In genomic region chr16:81657224-81657623, GRCh38 we compare ENCODE assay signal across 14 cellular contexts.
DNase-seq lines count a peak whose midpoint lies in the region; ATAC-seq and TF ChIP-seq lines count a peak whose summit lies in the region.
"Had no signal": no experiment of that assay in that cellular context is flagged by ENCODE, and none has a peak within 500 bp of the region (broad histone marks: within the 10 kb centered on the region; RNA-seq: fewer than 3 reads in every experiment).

No MANE protein-coding gene starts in this region.

- peaks cover 72% of the 10 kb centered on the region for H3K4me1 Mint-ChIP-seq in brain

- peaks cover 34 to 38% of the 10 kb centered on the region in 2 donors for H3K36me3 ChIP-seq in stomach smooth muscle (ENCODE audit: control insufficient read depth in 2 of 2, insufficient read depth in 2 of 2, low read length in 2 of 2)
- H3K36me3 ChIP-seq in A673 (ENCODE audit: insufficient read depth, low read length, poor library complexity, severe bottlenecking), result no peaks in the 10 kb centered on the region

- no peaks in the 10 kb centered on the region for H3K9me3 Mint-ChIP-seq in brain
- H3K9me3 Mint-ChIP-seq: CD4-positive, CD25-positive, alpha-beta regulatory T cell; nephron had no signal

- BruUV-seq in A673 (replicated peaks; lab: Mats Ljungman, UMichigan), result no TSS peak

- H3K27ac Mint-ChIP-seq in brain, result peak overlapping the region in 4 of 5 experiments; percentile 15 to 91 (median 70)
- H3K27ac Mint-ChIP-seq: nephron had no signal

- POLR2A ChIA-PET in A673 (lab: Charles Lee; ENCODE audit: low non-redundant PET), result no interaction called here

- H3K4me1 ChIP-seq in stomach smooth muscle (ENCODE audit: control insufficient read depth, insufficient read depth, low read length) (peaks cover 53% of the 10 kb centered on the region), A673 (ENCODE audit: insufficient read depth, low read length, poor library complexity, severe bottlenecking) (peaks cover 2% of the 10 kb centered on the region)

- CTCF ChIA-PET in A673 (lab: Charles Lee), result no interaction called here

- H3K4me3 ChIP-seq in stomach smooth muscle (ENCODE audit: low read length in 2 of 2) (peak overlapping the region in 1 of 2 donors; percentile 44), A673 (ENCODE audit: low read depth, low read length, poor library complexity, severe bottlenecking) (no peak overlapping the region)
- H3K4me3 ChIP-seq: dorsolateral prefrontal cortex, upper lobe of left lung had no signal

- ATAC-seq in GM19395 (IDR thresholded peaks at IDR 0.05; ENCODE audit: unreplicated experiment), result peak; percentile 58
- peak; percentile 54 for ATAC-seq in HG03103 (IDR thresholded peaks at IDR 0.05; ENCODE audit: low read depth, unreplicated experiment)
- ATAC-seq: HCT116 had no signal

- peak overlapping the region; percentile 47 to 77 for H3K9ac ChIP-seq in stomach smooth muscle (ENCODE audit: low read length in 2 of 2)

- intact Hi-C loops in A673 (cut with micrococcal nuclease; ENCODE audit: unreplicated experiment), result no loop called here

- peaks cover 62% of the 10 kb centered on the region for H3K36me3 Mint-ChIP-seq in brain

- no peak for TF ChIP-seq CTCF in brain (conservative IDR thresholded peaks at IDR 0.05)
- TF ChIP-seq CTCF in A673 (conservative IDR thresholded peaks at IDR 0.05; ENCODE audit: low read depth, low read length), result no peak

- peak overlapping the region; percentile 94 for H3K27ac ChIP-seq in stomach smooth muscle (ENCODE audit: low read length)
- no peak overlapping the region for H3K27ac ChIP-seq in A673 (ENCODE audit: low read depth, low read length, poor library complexity, severe bottlenecking)
- H3K27ac ChIP-seq: upper lobe of left lung had no signal

- peak overlapping the region in 1 of 5 experiments; percentile 2 for H3K4me3 Mint-ChIP-seq in brain
- H3K4me3 Mint-ChIP-seq: CD4-positive, CD25-positive, alpha-beta regulatory T cell; nephron had no signal

- H3K27me3 ChIP-seq in stomach smooth muscle (ENCODE audit: control insufficient read depth in 1 of 2, insufficient read depth in 2 of 2, low read length in 2 of 2) (no peaks in the 10 kb centered on the region), A673 (replicated peaks; ENCODE audit: insufficient read depth, low read depth, low read length, poor library complexity) (no peaks in the 10 kb centered on the region)
- H3K27me3 ChIP-seq: dorsolateral prefrontal cortex, upper lobe of left lung had no signal

- H3K27me3 Mint-ChIP-seq in brain, result no peaks in the 10 kb centered on the region
- H3K27me3 Mint-ChIP-seq: CD4-positive, CD25-positive, alpha-beta regulatory T cell had no signal

- no peaks in the 10 kb centered on the region for H3K9me3 ChIP-seq in stomach smooth muscle (ENCODE audit: control insufficient read depth in 2 of 2, low read length in 2 of 2)
- H3K9me3 ChIP-seq in A673 (ENCODE audit: low read depth, low read length, poor library complexity, severe bottlenecking), result no peaks in the 10 kb centered on the region
- H3K9me3 ChIP-seq: upper lobe of left lung had no signal

- DNase-seq in HuH-7.5 (ENCODE audit: low spot score) (no peak), A673 (ENCODE audit: low spot score) (no peak), NCI-H1694 treated with DMSO at 0.1 percent for 48 hours (lab: John Stamatoyannopoulos, UW) (no peak)
- DNase-seq: CD4-positive, CD25-positive, alpha-beta regulatory T cell; EL; NCI-H2171; upper lobe of left lung had no signal
